ENCODE assay signal across 13 cellular contexts in genomic region chr7:128120976-128121490, GRCh38.
"Had no signal": no experiment of that assay in that cellular context is flagged by ENCODE, and none has a peak within 500 bp of the region (broad histone marks: within the 10 kb centered on the region; RNA-seq: fewer than 3 reads in every experiment).

No MANE protein-coding gene starts in this region.

- H3K9me3 ChIP-seq: ovary, tibial artery had no signal

- H3K27ac ChIP-seq: brain microvascular endothelial cell, ovary, tibial artery, VCaP had no signal

- H3K27ac Mint-ChIP-seq: activated CD4-positive, alpha-beta memory T cell treated with anti-CD3 and anti-CD28 coated beads, Interleukin-2, amount 10 ng/mL, durations not matched to agents 7 days and 5 days; activated naive CD8-positive, alpha-beta T cell treated with anti-CD3 and anti-CD28 coated beads for 36 hours; mesothelial cell of epicardium; stimulated activated effector memory CD8-positive, alpha-beta T cell treated with anti-CD3 and anti-CD28 coated beads, Interleukin-12 subunit alpha, Interleukin-12 subunit beta, amount 100 ng/mL, for 72 hours had no signal

- H3K4me1 ChIP-seq: tibial artery had no signal

- H3K27me3 Mint-ChIP-seq: activated naive CD8-positive, alpha-beta T cell treated with anti-CD3 and anti-CD28 coated beads for 36 hours; central memory CD8-positive, alpha-beta T cell had no signal

- ATAC-seq: stimulated activated effector memory CD8-positive, alpha-beta T cell treated with anti-CD3 and anti-CD28 coated beads, Interleukin-12 subunit alpha, Interleukin-12 subunit beta, amount 100 ng/mL, for 72 hours had no signal

- H3K27me3 ChIP-seq: ovary had no signal

- H3K36me3 ChIP-seq: brain microvascular endothelial cell, ovary, tibial artery had no signal

- H3K4me1 Mint-ChIP-seq: mesothelial cell of epicardium had no signal

- H3K9me3 Mint-ChIP-seq: activated CD4-positive, alpha-beta memory T cell treated with anti-CD3 and anti-CD28 coated beads, Interleukin-2, amount 10 ng/mL, durations not matched to agents 7 days and 5 days; activated naive CD8-positive, alpha-beta T cell treated with anti-CD3 and anti-CD28 coated beads for 36 hours; central memory CD8-positive, alpha-beta T cell; mesothelial cell of epicardium; stimulated activated effector memory CD8-positive, alpha-beta T cell treated with anti-CD3 and anti-CD28 coated beads, Interleukin-12 subunit alpha, Interleukin-12 subunit beta, amount 100 ng/mL, for 72 hours had no signal

- H3K4me3 Mint-ChIP-seq: activated CD4-positive, alpha-beta memory T cell treated with anti-CD3 and anti-CD28 coated beads, Interleukin-2, amount 10 ng/mL, durations not matched to agents 7 days and 5 days; activated naive CD8-positive, alpha-beta T cell treated with anti-CD3 and anti-CD28 coated beads for 36 hours; central memory CD8-positive, alpha-beta T cell; mesothelial cell of epicardium; stimulated activated effector memory CD8-positive, alpha-beta T cell treated with anti-CD3 and anti-CD28 coated beads, Interleukin-12 subunit alpha, Interleukin-12 subunit beta, amount 100 ng/mL, for 72 hours had no signal

- DNase-seq: activated CD4-positive, alpha-beta memory T cell treated with anti-CD3 and anti-CD28 coated beads, Interleukin-2, amount 10 ng/mL, durations not matched to agents 7 days and 5 days; activated CD4-positive, alpha-beta T cell treated with anti-CD3 and anti-CD28 coated beads for 1 hour; activated naive CD8-positive, alpha-beta T cell treated with anti-CD3 and anti-CD28 coated beads for 36 hours; activated T-cell treated with anti-CD3 and anti-CD28 coated beads, Interleukin-2, amount 50 U/mL, for 48 hours; brain microvascular endothelial cell; effector memory CD4-positive, alpha-beta T cell; foreskin melanocyte had no signal

- H3K36me3 Mint-ChIP-seq: activated naive CD8-positive, alpha-beta T cell treated with anti-CD3 and anti-CD28 coated beads for 36 hours; mesothelial cell of epicardium; stimulated activated effector memory CD8-positive, alpha-beta T cell treated with anti-CD3 and anti-CD28 coated beads, Interleukin-12 subunit alpha, Interleukin-12 subunit beta, amount 100 ng/mL, for 72 hours had no signal
